In genomic region chr1:47332779-47333577, GRCh38 we compare ENCODE assay signal across 1 cellular context.
TF ChIP-seq lines count a peak whose summit lies in the region.

No MANE protein-coding gene starts in this region.

TF ChIP-seq in K562, 482 proteins besides CTCF, POLR2A, EP300 and RAD21 (continued from another document and continues in another):
- TF ChIP-seq RERE (CRISPR knock-in tag; IDR thresholded peaks at IDR 0.05; ENCODE audit: borderline replicate concordance) (no peak), TEAD1 (CRISPR knock-in tag; IDR thresholded peaks at IDR 0.05) (peak in 1 of 2 experiments; percentile 63; a peak in 1 of 4 replicates), FOXJ2 (tag; IDR thresholded peaks at IDR 0.05) (0 out of 2 replicates have a peak, but pooled peaks have one; percentile 9), NR2C2 (CRISPR knock-in tag; IDR thresholded peaks at IDR 0.05) (no peak), NR2C2 (tag; IDR thresholded peaks at IDR 0.05) (no peak), ZBTB49 (CRISPR knock-in tag; IDR thresholded peaks at IDR 0.05; ENCODE audit: borderline replicate concordance) (no peak), TFAP4 (CRISPR knock-in tag; IDR thresholded peaks at IDR 0.05; ENCODE audit: borderline replicate concordance) (0 out of 2 replicates have a peak, but pooled peaks have one; percentile 2), ZMIZ1 (IDR thresholded peaks at IDR 0.05; ENCODE audit: low read depth in 2 of 2, low read length in 2 of 2) (no peak), FOXJ3 (CRISPR knock-in tag; IDR thresholded peaks at IDR 0.05) (no peak), ZC3H8 (IDR thresholded peaks at IDR 0.05) (no peak), ID3 (CRISPR knock-in tag; IDR thresholded peaks at IDR 0.05) (no peak), ID3 (tag; IDR thresholded peaks at IDR 0.05) (0 out of 2 replicates have a peak, but pooled peaks have one; percentile 36), TRIM25 (IDR thresholded peaks at IDR 0.05; ENCODE audit: borderline replicate concordance) (0 out of 2 replicates have a peak, but pooled peaks have one; percentile 34), RBM22 (IDR thresholded peaks at IDR 0.05; ENCODE audit: low read depth, low read length, poor library complexity, severe bottlenecking) (no peak), LARP7 (IDR thresholded peaks at IDR 0.05) (0 out of 2 replicates have a peak, but pooled peaks have one; percentile 28), LEF1 (IDR thresholded peaks at IDR 0.05) (no peak; the same call in 1 of the 2 replicates), SRSF9 (IDR thresholded peaks at IDR 0.05; ENCODE audit: borderline replicate concordance, low read depth, low read length) (no peak), ZNF124 (CRISPR knock-in tag; IDR thresholded peaks at IDR 0.05) (no peak), POLR3A (IDR thresholded peaks at IDR 0.05; ENCODE audit: borderline replicate concordance, extremely low read depth, insufficient read depth, insufficient read length) (no peak), IRF2 (CRISPR knock-in tag; IDR thresholded peaks at IDR 0.05) (no peak), RB1 (IDR thresholded peaks at IDR 0.05; ENCODE audit: low read depth) (no peak), NFRKB (IDR thresholded peaks at IDR 0.05; ENCODE audit: low read depth) (no peak), SLC30A9 (CRISPR knock-in tag; IDR thresholded peaks at IDR 0.05) (no peak), SAFB2 (IDR thresholded peaks at IDR 0.05; ENCODE audit: borderline replicate concordance, low read depth, low read length, severe bottlenecking) (no peak), RBM15 (IDR thresholded peaks at IDR 0.05; ENCODE audit: insufficient read depth, low read length) (no peak), HDAC2 (IDR thresholded peaks at IDR 0.05) (peak; percentile 74), EHMT2 (IDR thresholded peaks at IDR 0.05) (no peak), MTA3 (IDR thresholded peaks at IDR 0.05; ENCODE audit: borderline replicate concordance) (no peak), ZNF121 (CRISPR knock-in tag; conservative IDR thresholded peaks at IDR 0.05) (peak; percentile 97), KLF13 (tag; IDR thresholded peaks at IDR 0.05; ENCODE audit: borderline replicate concordance, low read depth) (no peak), HOMEZ (CRISPR knock-in tag; IDR thresholded peaks at IDR 0.05) (no peak), CTCFL (IDR thresholded peaks at IDR 0.05; ENCODE audit: borderline replicate concordance, insufficient read depth, low read depth, low read length, poor library complexity, severe bottlenecking) (no peak), FOXA3 (CRISPR knock-in tag; conservative IDR thresholded peaks at IDR 0.05 in 1 of 2, IDR thresholded peaks at IDR 0.05 in 1 of 2) (peak in 1 of 2 experiments; percentile 33; a peak in 1 of 4 replicates), SIN3A (IDR thresholded peaks at IDR 0.05; ENCODE audit: borderline replicate concordance in 2 of 2, control insufficient read depth in 1 of 2, low read depth in 2 of 2, low read length in 2 of 2) (no peak), NFIX (CRISPR knock-in tag; IDR thresholded peaks at IDR 0.05; ENCODE audit: low read depth) (no peak), PRDM10 (IDR thresholded peaks at IDR 0.05; ENCODE audit: partially characterized antibody) (no peak)
